In the genomic region with DNA sequence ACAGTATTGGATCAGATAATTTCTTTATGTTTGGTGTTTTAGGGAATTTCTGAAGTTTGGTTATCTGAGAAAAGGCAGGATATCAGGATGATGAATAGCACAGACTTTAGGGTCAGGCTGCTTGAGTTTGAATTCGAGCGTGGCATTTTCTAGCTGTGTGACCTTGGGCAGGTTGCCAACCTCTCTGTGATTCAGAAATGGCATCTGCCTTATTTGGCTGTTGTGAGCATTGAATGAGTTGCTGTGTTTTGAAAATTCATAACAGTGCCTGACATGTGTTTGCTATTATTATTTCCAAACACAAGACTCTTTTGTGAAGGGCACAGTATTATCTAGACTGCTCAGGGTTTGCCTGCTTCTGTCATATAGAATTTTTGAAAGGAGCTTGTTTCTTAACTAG, we compare ENCODE assay signal across 20 cellular contexts.
"Had no signal": no experiment of that assay in that cellular context is flagged by ENCODE, and none has a peak within 500 bp of the region (broad histone marks: within the 10 kb centered on the region; RNA-seq: fewer than 3 reads in every experiment).

No MANE protein-coding gene starts in this region.

- H3K27ac ChIP-seq: ascending aorta, breast epithelium, gastroesophageal sphincter, heart left ventricle, left ventricle myocardium inferior, neural progenitor cell, prostate gland, skin epidermis, upper lobe of left lung had no signal

- H3K36me3 Mint-ChIP-seq: naive B cell, neural progenitor cell had no signal

- H3K4me1 ChIP-seq: ascending aorta, breast epithelium, gastroesophageal sphincter, heart left ventricle, left ventricle myocardium inferior, neural progenitor cell, prostate gland, upper lobe of left lung had no signal

- DNase-seq: activated CD4-positive, alpha-beta T cell treated with anti-CD3 and anti-CD28 coated beads, Interleukin-2, amount 10 ng/mL, durations not matched to agents 7 days and 5 days; activated CD8-positive, alpha-beta memory T cell treated with anti-CD3 and anti-CD28 coated beads, Interleukin-2, amount 50 U/mL, for 48 hours; activated effector memory CD4-positive, alpha-beta T cell treated with Interleukin-2 at 50 U/mL for 16 hours; activated naive CD4-positive, alpha-beta T cell treated with anti-CD3 and anti-CD28 coated beads, Interleukin-2, amount 50 U/mL, for 16 hours; activated T-cell treated with anti-CD3 and anti-CD28 coated beads, Interleukin-2, amount 50 U/mL, for 48 hours; effector CD8-positive, alpha-beta T cell; heart left ventricle; left ventricle myocardium inferior; naive B cell; right cardiac atrium; upper lobe of left lung had no signal

- H3K27me3 Mint-ChIP-seq: dendritic cell treated with granulocyte-macrophage colony-stimulating factor and Interleukin-4, amounts not matched to agents 40 ng/mL and 50 ng/mL, for 4 days; stimulated activated naive CD8-positive, alpha-beta T cell treated with anti-CD3 and anti-CD28 coated beads, Interleukin-15, Interleukin-2, amounts not matched to agents 100 ng/mL and 50 ng/mL, for 24 hours had no signal

- H3K9me3 ChIP-seq: ascending aorta, breast epithelium, gastroesophageal sphincter, prostate gland, upper lobe of left lung had no signal

- H3K4me2 ChIP-seq: neural progenitor cell had no signal

- ATAC-seq: esophagus mucosa, gastroesophageal sphincter, heart left ventricle, right cardiac atrium had no signal

- H3K4me3 ChIP-seq: ascending aorta, breast epithelium, gastroesophageal sphincter, heart left ventricle, left ventricle myocardium inferior, neural progenitor cell, prostate gland, skin epidermis, upper lobe of left lung had no signal

- H3K9me3 Mint-ChIP-seq: activated CD4-positive, alpha-beta T cell treated with anti-CD3 and anti-CD28 coated beads, Interleukin-2, amount 10 ng/mL, durations not matched to agents 7 days and 5 days; neural progenitor cell had no signal

- H3K27ac Mint-ChIP-seq: activated CD4-positive, alpha-beta T cell treated with anti-CD3 and anti-CD28 coated beads, Interleukin-2, amount 10 ng/mL, durations not matched to agents 7 days and 5 days; dendritic cell treated with granulocyte-macrophage colony-stimulating factor and Interleukin-4, amounts not matched to agents 40 ng/mL and 50 ng/mL, for 4 days; naive B cell; neural progenitor cell; stimulated activated naive CD8-positive, alpha-beta T cell treated with anti-CD3 and anti-CD28 coated beads, Interleukin-15, Interleukin-2, amounts not matched to agents 100 ng/mL and 50 ng/mL, for 24 hours had no signal

- H3K27me3 ChIP-seq: ascending aorta, breast epithelium, gastroesophageal sphincter, heart left ventricle, neural progenitor cell, upper lobe of left lung had no signal

- H3K4me1 Mint-ChIP-seq: activated CD4-positive, alpha-beta T cell treated with anti-CD3 and anti-CD28 coated beads, Interleukin-2, amount 10 ng/mL, durations not matched to agents 7 days and 5 days; naive B cell; neural progenitor cell had no signal

- H3K36me3 ChIP-seq: ascending aorta, breast epithelium, gastroesophageal sphincter, heart left ventricle, left ventricle myocardium inferior, neural progenitor cell, prostate gland, upper lobe of left lung had no signal

- H3K4me3 Mint-ChIP-seq: activated CD4-positive, alpha-beta T cell treated with anti-CD3 and anti-CD28 coated beads, Interleukin-2, amount 10 ng/mL, durations not matched to agents 7 days and 5 days; dendritic cell treated with granulocyte-macrophage colony-stimulating factor and Interleukin-4, amounts not matched to agents 40 ng/mL and 50 ng/mL, for 4 days; naive B cell; neural progenitor cell; stimulated activated naive CD8-positive, alpha-beta T cell treated with anti-CD3 and anti-CD28 coated beads, Interleukin-15, Interleukin-2, amounts not matched to agents 100 ng/mL and 50 ng/mL, for 24 hours had no signal
